Comparison of ENCODE assay signal across 1 cellular context in the genomic region with DNA sequence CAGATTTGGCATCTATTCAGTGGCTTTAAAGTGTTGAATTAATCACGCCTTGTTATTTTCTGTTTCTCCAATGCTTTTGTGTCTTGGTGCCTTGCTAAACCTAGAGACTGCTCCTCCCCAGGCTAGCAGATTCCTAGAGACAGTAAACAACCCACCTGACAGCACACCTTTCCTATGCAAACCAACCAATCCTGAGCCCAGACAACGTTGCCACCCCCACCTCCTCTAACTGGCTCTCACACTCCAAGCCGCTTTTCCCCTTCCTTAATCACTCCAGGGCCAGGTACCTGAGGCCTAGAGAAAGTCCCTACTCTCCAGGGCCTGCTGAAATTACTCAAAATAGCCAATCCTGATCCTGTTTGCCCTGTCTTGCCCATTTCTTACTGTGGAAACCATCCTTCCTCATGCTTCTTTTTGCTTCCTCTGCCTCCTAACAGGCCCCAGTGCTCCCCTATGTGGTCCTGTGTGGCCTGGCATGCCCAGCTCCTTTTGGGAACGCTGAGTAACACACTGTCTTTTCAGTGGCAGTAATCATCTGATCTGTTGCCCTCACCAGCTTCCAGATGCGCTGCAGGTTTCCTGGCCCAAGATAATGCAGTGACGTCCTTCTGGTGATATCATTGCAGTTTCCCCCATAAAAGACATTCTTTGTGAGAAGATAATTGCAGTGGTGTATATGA.
TF ChIP-seq lines count a peak whose summit lies in the region.

No MANE protein-coding gene starts in this region.

TF ChIP-seq in SK-N-SH treated with all-trans-retinoic acid at 6 μM for 48 hours, 23 proteins besides CTCF, POLR2A, EP300 and RAD21 (continued from another document):
- TF ChIP-seq, protein P1, sequence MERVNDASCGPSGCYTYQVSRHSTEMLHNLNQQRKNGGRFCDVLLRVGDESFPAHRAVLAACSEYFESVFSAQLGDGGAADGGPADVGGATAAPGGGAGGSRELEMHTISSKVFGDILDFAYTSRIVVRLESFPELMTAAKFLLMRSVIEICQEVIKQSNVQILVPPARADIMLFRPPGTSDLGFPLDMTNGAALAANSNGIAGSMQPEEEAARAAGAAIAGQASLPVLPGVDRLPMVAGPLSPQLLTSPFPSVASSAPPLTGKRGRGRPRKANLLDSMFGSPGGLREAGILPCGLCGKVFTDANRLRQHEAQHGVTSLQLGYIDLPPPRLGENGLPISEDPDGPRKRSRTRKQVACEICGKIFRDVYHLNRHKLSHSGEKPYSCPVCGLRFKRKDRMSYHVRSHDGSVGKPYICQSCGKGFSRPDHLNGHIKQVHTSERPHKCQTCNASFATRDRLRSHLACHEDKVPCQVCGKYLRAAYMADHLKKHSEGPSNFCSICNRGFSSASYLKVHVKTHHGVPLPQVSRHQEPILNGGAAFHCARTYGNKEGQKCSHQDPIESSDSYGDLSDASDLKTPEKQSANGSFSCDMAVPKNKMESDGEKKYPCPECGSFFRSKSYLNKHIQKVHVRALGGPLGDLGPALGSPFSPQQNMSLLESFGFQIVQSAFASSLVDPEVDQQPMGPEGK (CRISPR knock-in tag; IDR thresholded peaks at IDR 0.05; ENCODE audit: borderline replicate concordance) = no peak
- TF ChIP-seq, protein P2, sequence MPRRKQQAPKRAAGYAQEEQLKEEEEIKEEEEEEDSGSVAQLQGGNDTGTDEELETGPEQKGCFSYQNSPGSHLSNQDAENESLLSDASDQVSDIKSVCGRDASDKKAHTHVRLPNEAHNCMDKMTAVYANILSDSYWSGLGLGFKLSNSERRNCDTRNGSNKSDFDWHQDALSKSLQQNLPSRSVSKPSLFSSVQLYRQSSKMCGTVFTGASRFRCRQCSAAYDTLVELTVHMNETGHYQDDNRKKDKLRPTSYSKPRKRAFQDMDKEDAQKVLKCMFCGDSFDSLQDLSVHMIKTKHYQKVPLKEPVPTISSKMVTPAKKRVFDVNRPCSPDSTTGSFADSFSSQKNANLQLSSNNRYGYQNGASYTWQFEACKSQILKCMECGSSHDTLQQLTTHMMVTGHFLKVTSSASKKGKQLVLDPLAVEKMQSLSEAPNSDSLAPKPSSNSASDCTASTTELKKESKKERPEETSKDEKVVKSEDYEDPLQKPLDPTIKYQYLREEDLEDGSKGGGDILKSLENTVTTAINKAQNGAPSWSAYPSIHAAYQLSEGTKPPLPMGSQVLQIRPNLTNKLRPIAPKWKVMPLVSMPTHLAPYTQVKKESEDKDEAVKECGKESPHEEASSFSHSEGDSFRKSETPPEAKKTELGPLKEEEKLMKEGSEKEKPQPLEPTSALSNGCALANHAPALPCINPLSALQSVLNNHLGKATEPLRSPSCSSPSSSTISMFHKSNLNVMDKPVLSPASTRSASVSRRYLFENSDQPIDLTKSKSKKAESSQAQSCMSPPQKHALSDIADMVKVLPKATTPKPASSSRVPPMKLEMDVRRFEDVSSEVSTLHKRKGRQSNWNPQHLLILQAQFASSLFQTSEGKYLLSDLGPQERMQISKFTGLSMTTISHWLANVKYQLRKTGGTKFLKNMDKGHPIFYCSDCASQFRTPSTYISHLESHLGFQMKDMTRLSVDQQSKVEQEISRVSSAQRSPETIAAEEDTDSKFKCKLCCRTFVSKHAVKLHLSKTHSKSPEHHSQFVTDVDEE (CRISPR knock-in tag; IDR thresholded peaks at IDR 0.05) = no peak
- no peak for TF ChIP-seq ISL1 (CRISPR knock-in tag; IDR thresholded peaks at IDR 0.05)
TF ChIP-seq in SK-N-SH treated with all-trans-retinoic acid at 6 μM for 48 hours: peak in this region for 0.
